15 cellular contexts compared by ENCODE assay signal in the genomic region with DNA sequence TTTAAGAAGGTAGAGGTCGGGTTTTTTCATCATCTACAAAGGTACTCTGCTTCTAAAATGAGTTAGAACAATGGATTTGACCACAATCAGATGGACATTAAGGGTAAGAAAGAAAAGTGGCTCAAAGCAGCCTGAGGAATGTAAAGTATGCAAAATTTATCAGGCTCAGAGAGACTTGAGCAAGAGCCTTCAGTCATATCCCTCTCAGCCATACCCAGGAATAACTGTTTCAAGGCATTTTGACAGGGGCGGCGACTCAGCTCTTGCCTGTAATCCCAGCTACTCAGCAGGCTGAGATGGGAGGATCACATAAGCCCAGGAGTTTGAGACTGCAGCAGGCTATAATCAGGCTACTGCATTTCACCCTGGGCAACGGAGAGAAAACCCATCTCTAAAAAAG. TPM values are rescaled to one million over a fixed set of nuclear protein-coding genes. Genes with fewer than 3 reads are reported as not detected.
DNase-seq lines count a peak whose midpoint lies in the region; TF ChIP-seq lines count a peak whose summit lies in the region.
"Had no signal": no experiment of that assay in that cellular context is flagged by ENCODE, and none has a peak within 500 bp of the region (broad histone marks: within the 10 kb centered on the region; RNA-seq: fewer than 3 reads in every experiment).

No MANE protein-coding gene starts in this region.

- H3K9me3 ChIP-seq in MG63 (no peaks in the 10 kb centered on the region), mesodermal cell (ENCODE audit: control insufficient read depth, low read length) (peaks cover 1% of the 10 kb centered on the region)
- H3K9me3 ChIP-seq: ascending aorta, uterus had no signal

- POLR2A ChIA-PET in BJ (lab: Charles Lee), result interaction anchor here (0.6 kb wide), 1 partner anchor 42 kb away, joined by 14 read pairs; no protein-coding TSS in a partner anchor

- H3K27me3 ChIP-seq in BJ (ENCODE audit: control insufficient read depth, insufficient read depth, low read length) (no peaks in the 10 kb centered on the region), MG63 (no peaks in the 10 kb centered on the region)
- H3K27me3 ChIP-seq: ascending aorta, BLaER1, uterus had no signal

- TF ChIP-seq CTCF in BJ (IDR thresholded peaks at IDR 0.05; ENCODE audit: insufficient read depth, low read depth, low read length) (no peak), choroid plexus epithelial cell (conservative IDR thresholded peaks at IDR 0.05; ENCODE audit: low read depth, low read length) (no peak), coronary artery (IDR thresholded peaks at IDR 0.05) (no peak)

- no CpG with 5 or more reads among the region's 4 CpGs for WGBS in mesodermal cell (ENCODE audit: insufficient coverage in 2 of 2), 2 experiments

- CTCF ChIA-PET in BJ (lab: Yijun Ruan, JAX), result interaction anchor here (0.6 to 1.3 kb wide), 4 partner anchors 10 to 190 kb away, joined by 3 to 4 read pairs (median 4); no protein-coding TSS in a partner anchor

- peaks cover 11% of the 10 kb centered on the region for H3K4me1 ChIP-seq in mesodermal cell (ENCODE audit: control insufficient read depth, insufficient read depth, low read length, poor library complexity, severe bottlenecking)
- H3K4me1 ChIP-seq: ascending aorta, uterus had no signal

- H3K36me3 ChIP-seq in BJ (ENCODE audit: control insufficient read depth, insufficient read depth, low read length) (peaks cover 2% of the 10 kb centered on the region), MG63 (peaks cover 7% of the 10 kb centered on the region; the same call in 1 of the 2 replicates), mesodermal cell (ENCODE audit: control insufficient read depth, insufficient read depth, low read length) (peaks cover 37% of the 10 kb centered on the region)
- H3K36me3 ChIP-seq: uterus had no signal

- peak overlapping the region; percentile 41 for H3K27ac ChIP-seq in mesodermal cell (ENCODE audit: low read depth, low read length, severe bottlenecking)
- no peak overlapping the region for H3K27ac ChIP-seq in coronary artery
- H3K27ac ChIP-seq: ascending aorta, BLaER1, uterus had no signal

- DNase-seq in BJ (ENCODE audit: low read depth), result peak; percentile 51
- DNase-seq in MG63, result peak; percentile 74
- DNase-seq in choroid plexus epithelial cell (ENCODE audit: low read depth), result peak; percentile 86
- no peak for DNase-seq in activated CD4-positive, alpha-beta T cell treated with anti-CD3 and anti-CD28 coated beads, Interleukin-2, amount 50 U/mL, for 48 hours
- DNase-seq in NOMO-1 treated with dmso at 0.1 percent for 144 hours (lab: John Stamatoyannopoulos, UW; ENCODE audit: unreplicated experiment), result no peak
- DNase-seq in coronary artery (ENCODE audit: low spot score), result no peak
- DNase-seq in activated CD4-positive, alpha-beta T cell treated with anti-CD3 and anti-CD28 coated beads for 1 hour, result no peak
- DNase-seq: activated T-cell treated with anti-CD3 and anti-CD28 coated beads, Interleukin-2, amount 50 U/mL, for 48 hours; NCI-H526; SHP77 treated with DMSO at 0.1 percent for 48 hours; stimulated activated CD8-positive, alpha-beta memory T cell treated with anti-CD3 and anti-CD28 coated beads, Interleukin-4, amount 100 ng/mL, for 48 hours; uterus had no signal

- H3K4me3 ChIP-seq in BJ (ENCODE audit: low read depth, low read length), result no peak overlapping the region
- H3K4me3 ChIP-seq in MG63, result no peak overlapping the region
- H3K4me3 ChIP-seq in choroid plexus epithelial cell (ENCODE audit: low read depth, low read length), result no peak overlapping the region
- no peak overlapping the region for H3K4me3 ChIP-seq in mesodermal cell (ENCODE audit: extremely low read depth, insufficient read depth, low read length, poor library complexity, severe bottlenecking)
- no peak overlapping the region for H3K4me3 ChIP-seq in coronary artery
- H3K4me3 ChIP-seq: ascending aorta, BLaER1, uterus had no signal

RNA-seq across cellular contexts. Expression of gene ANXA2R, which starts 38.8 kb away (rescaled TPM):
- polyA plus RNA-seq in BJ (2011; rRNA removed), result 0.53 and 0.74 TPM in 2 replicates
- 2.4 and 3.0 TPM in 2 replicates for polyA minus RNA-seq in BJ (2011; rRNA and poly(A)+ RNA removed)
- 0.12 and 4.3 TPM in 2 replicates for total RNA-seq in MG63 (2014; rRNA removed; shearing (Covaris generic); ENCODE audit: low replicate concordance)
- 1.9 TPM for polyA plus RNA-seq in mesodermal cell (2013, experiment 1 of 2)
- 1.2 TPM for polyA plus RNA-seq in mesodermal cell (2013, experiment 2 of 2)

RNA-seq across cellular contexts. Expression of gene ZNF131, which starts 41.8 kb away (rescaled TPM):
- polyA plus RNA-seq in BJ (2011; rRNA removed), result 23.3 and 33.3 TPM in 2 replicates
- polyA minus RNA-seq in BJ (2011; rRNA and poly(A)+ RNA removed), result 20.8 and 22.1 TPM in 2 replicates
- total RNA-seq in MG63 (2014; rRNA removed; shearing (Covaris generic); ENCODE audit: low replicate concordance), result 22.1 and 64.4 TPM in 2 replicates
- polyA plus RNA-seq in mesodermal cell (2013, experiment 1 of 2), result 29.3 TPM
- polyA plus RNA-seq in mesodermal cell (2013, experiment 2 of 2), result 31.7 TPM

Comparison
In these comparisons a context has a peak if more than half of its experiments do, and no peak if none do; other contexts are left out.
1. DNase-seq: peak in BJ (single experiment), MG63 (single experiment) and choroid plexus epithelial cell (single experiment); none in activated CD4-positive, alpha-beta T cell treated with anti-CD3 and anti-CD28 coated beads, Interleukin-2, amount 50 U/mL, for 48 hours (0 of 2), NOMO-1 treated with dmso at 0.1 percent for 144 hours (single experiment), coronary artery (single experiment) and activated CD4-positive, alpha-beta T cell treated with anti-CD3 and anti-CD28 coated beads for 1 hour (single experiment).